6 cellular contexts compared by ENCODE assay signal in the genomic region with DNA sequence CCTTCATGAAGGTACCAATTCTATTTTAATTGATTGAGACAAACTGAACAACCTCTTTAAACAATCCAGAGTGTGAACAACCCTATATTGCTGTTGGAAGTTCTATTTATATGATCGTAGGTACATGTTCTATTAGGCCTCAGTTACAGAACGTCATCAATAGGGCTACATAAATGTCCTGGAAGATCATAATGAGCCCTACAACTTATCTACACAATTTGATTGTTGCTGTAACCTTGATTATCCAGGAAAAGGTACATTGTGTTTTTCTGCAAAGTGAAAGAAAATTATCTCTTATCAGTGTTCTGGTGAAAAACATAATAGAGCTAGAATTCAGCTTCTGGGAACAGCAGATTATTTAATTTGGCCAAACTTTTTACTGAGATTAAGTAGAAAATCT.
"Had no signal": no experiment of that assay in that cellular context is flagged by ENCODE, and none has a peak within 500 bp of the region (broad histone marks: within the 10 kb centered on the region; RNA-seq: fewer than 3 reads in every experiment).

No MANE protein-coding gene starts in this region.

- H3K4me3 ChIP-seq: K562 had no signal

- DNase-seq: IMR-90, KBM-7, KG1 had no signal

- H3K27ac ChIP-seq: HL-60 had no signal

- ATAC-seq: HepG2, K562 had no signal
